In the genomic region with DNA sequence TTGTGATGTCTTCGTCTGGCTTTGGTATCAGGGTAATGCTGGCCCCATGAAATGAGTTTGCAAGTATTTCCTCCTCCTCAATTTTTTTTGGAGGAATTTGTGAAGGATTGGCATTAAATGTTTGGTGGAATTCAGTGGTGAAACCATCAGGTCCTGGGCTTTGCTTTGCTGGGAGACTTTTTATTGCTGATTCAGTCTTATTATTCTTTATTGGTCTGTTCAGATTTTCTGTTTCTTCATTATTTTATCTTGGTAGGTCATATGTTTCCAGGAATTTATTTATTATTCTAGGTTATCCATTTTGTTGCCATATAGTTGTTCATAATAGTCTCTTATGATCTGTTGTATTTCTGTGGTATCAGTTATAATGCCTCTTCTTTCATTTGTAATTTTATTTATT, we compare ENCODE assay signal across 28 cellular contexts.
"Had no signal": no experiment of that assay in that cellular context is flagged by ENCODE, and none has a peak within 500 bp of the region (broad histone marks: within the 10 kb centered on the region; RNA-seq: fewer than 3 reads in every experiment).

No MANE protein-coding gene starts in this region.

- H3K27me3 Mint-ChIP-seq: naive B cell had no signal

- H3K4me3 Mint-ChIP-seq: endodermal cell, naive B cell had no signal

- ATAC-seq: esophagus mucosa, gastrocnemius medialis, heart right ventricle, left cardiac atrium, left lung, left ventricle myocardium superior, lower lobe of right lung had no signal

- H3K4me1 ChIP-seq: esophagus squamous epithelium, gastrocnemius medialis, heart right ventricle, left lung, lower lobe of right lung had no signal

- H3K9me3 ChIP-seq: gastrocnemius medialis had no signal

- H3K27ac ChIP-seq: coronary artery, dorsolateral prefrontal cortex, epithelial cell of prostate, esophagus squamous epithelium, gastrocnemius medialis, heart right ventricle, left lung, lower lobe of right lung had no signal

- DNase-seq: dermis blood vessel endothelial cell; dorsolateral prefrontal cortex; effector CD4-positive, alpha-beta T cell; effector memory CD4-positive, alpha-beta T cell; endodermal cell; erythroblast; esophagus squamous epithelium; foreskin fibroblast; foreskin melanocyte; gastrocnemius medialis; glutamatergic neuron; head of caudate nucleus; heart right ventricle; hippocampal formation; left cardiac atrium; left lung; left ventricle myocardium superior; lower lobe of right lung; mesendoderm; midbrain; naive B cell had no signal

- H3K4me1 Mint-ChIP-seq: endodermal cell had no signal

- FAIRE-seq: colon, endometrium, islet of Langerhans, keratinocyte had no signal

- H3K27me3 ChIP-seq: dorsolateral prefrontal cortex, esophagus squamous epithelium, gastrocnemius medialis, heart right ventricle, left lung had no signal

- H3K27ac Mint-ChIP-seq: endodermal cell had no signal

- H3K4me3 ChIP-seq: coronary artery, dorsolateral prefrontal cortex, esophagus squamous epithelium, gastrocnemius medialis, heart right ventricle, left lung, lower lobe of right lung had no signal
